Comparison of ENCODE assay signal across 15 cellular contexts in genomic region chr1:156717411-156717810, GRCh38.
"Had no signal": no experiment of that assay in that cellular context is flagged by ENCODE, and none has a peak within 500 bp of the region (broad histone marks: within the 10 kb centered on the region; RNA-seq: fewer than 3 reads in every experiment).

No MANE protein-coding gene starts in this region.

- H3K36me3 ChIP-seq: cardiac muscle cell, prostate gland had no signal

- H3K27ac ChIP-seq: cardiac muscle cell, dorsolateral prefrontal cortex, lower lobe of right lung, prostate gland, thoracic aorta had no signal

- H3K4me3 ChIP-seq: cardiac muscle cell, dorsolateral prefrontal cortex, lower lobe of right lung, prostate gland, thoracic aorta had no signal

- H3K9me3 Mint-ChIP-seq: activated naive CD4-positive, alpha-beta T cell treated with anti-CD3 and anti-CD28 coated beads, Interleukin-2, amount 10 ng/mL, durations not matched to agents 7 days and 5 days; mesothelial cell of epicardium; stimulated activated naive CD8-positive, alpha-beta T cell treated with anti-CD3 and anti-CD28 coated beads, Interleukin-15, Interleukin-2, amounts not matched to agents 100 ng/mL and 50 ng/mL, for 24 hours had no signal

- DNase-seq: activated CD4-positive, alpha-beta T cell treated with anti-CD3 and anti-CD28 coated beads for 1 hour; activated CD4-positive, alpha-beta T cell treated with anti-CD3 and anti-CD28 coated beads, Interleukin-2, amount 50 U/mL, for 4 hours; activated naive CD4-positive, alpha-beta T cell treated with anti-CD3 and anti-CD28 coated beads, Interleukin-2, amount 10 ng/mL, durations not matched to agents 7 days and 5 days; activated T-cell treated with anti-CD3 and anti-CD28 coated beads for 4 hours; dorsolateral prefrontal cortex; left cardiac atrium; lower lobe of right lung; small intestine; T1000 had no signal

- H3K4me3 Mint-ChIP-seq: activated naive CD4-positive, alpha-beta T cell treated with anti-CD3 and anti-CD28 coated beads, Interleukin-2, amount 10 ng/mL, durations not matched to agents 7 days and 5 days; mesothelial cell of epicardium; stimulated activated naive CD8-positive, alpha-beta T cell treated with anti-CD3 and anti-CD28 coated beads, Interleukin-15, Interleukin-2, amounts not matched to agents 100 ng/mL and 50 ng/mL, for 24 hours had no signal

- H3K27me3 ChIP-seq: cardiac muscle cell, dorsolateral prefrontal cortex had no signal

- H3K9me3 ChIP-seq: lower lobe of right lung, prostate gland, thoracic aorta had no signal

- H3K27ac Mint-ChIP-seq: mesothelial cell of epicardium; stimulated activated naive CD8-positive, alpha-beta T cell treated with anti-CD3 and anti-CD28 coated beads, Interleukin-15, Interleukin-2, amounts not matched to agents 100 ng/mL and 50 ng/mL, for 24 hours had no signal

- ATAC-seq: left cardiac atrium, lower lobe of right lung, right cardiac atrium had no signal

- H3K4me1 Mint-ChIP-seq: activated naive CD4-positive, alpha-beta T cell treated with anti-CD3 and anti-CD28 coated beads, Interleukin-2, amount 10 ng/mL, durations not matched to agents 7 days and 5 days had no signal

- H3K27me3 Mint-ChIP-seq: activated naive CD4-positive, alpha-beta T cell treated with anti-CD3 and anti-CD28 coated beads, Interleukin-2, amount 10 ng/mL, durations not matched to agents 7 days and 5 days; stimulated activated naive CD8-positive, alpha-beta T cell treated with anti-CD3 and anti-CD28 coated beads, Interleukin-15, Interleukin-2, amounts not matched to agents 100 ng/mL and 50 ng/mL, for 24 hours had no signal

- H3K4me1 ChIP-seq: lower lobe of right lung, prostate gland had no signal
